ENCODE assay signal across 29 cellular contexts in the genomic region with DNA sequence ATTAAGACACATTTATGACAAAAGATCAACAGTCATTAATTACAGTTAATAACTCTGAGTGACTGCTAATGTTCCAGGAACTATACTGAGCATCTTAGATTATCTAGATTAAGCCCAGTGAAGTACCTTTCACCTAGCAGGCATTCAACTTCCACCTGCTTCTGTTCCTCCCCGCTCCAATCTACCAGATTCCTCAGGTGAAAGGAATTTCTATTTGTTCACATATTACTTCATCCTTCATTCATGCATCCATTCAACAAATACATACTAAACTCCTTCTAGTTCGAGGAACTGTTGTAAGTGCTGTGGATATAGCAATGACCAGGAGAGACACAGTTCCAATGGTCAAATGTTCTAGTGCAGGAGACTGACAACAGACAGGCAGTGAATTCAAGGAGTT.
"Had no signal": no experiment of that assay in that cellular context is flagged by ENCODE, and none has a peak within 500 bp of the region (broad histone marks: within the 10 kb centered on the region; RNA-seq: fewer than 3 reads in every experiment).

No MANE protein-coding gene starts in this region.

- H3K27ac ChIP-seq: hepatocyte, neutrophil, thyroid gland had no signal

- H3K27me3 Mint-ChIP-seq: activated CD4-positive, alpha-beta memory T cell treated with anti-CD3 and anti-CD28 coated beads, Interleukin-2, amount 10 ng/mL, durations not matched to agents 7 days and 5 days; activated CD4-positive, alpha-beta T cell treated with anti-CD3 and anti-CD28 coated beads, Interleukin-2, amount 10 ng/mL, durations not matched to agents 7 days and 5 days; activated T-helper 17 cell treated with anti-CD3 and anti-CD28 coated beads, Interleukin-2, amount 50 U/mL, for 72 hours; naive B cell; stimulated activated memory B cell treated with anti-CD40 and anti-IgM and Interleukin-4, amounts not matched to agents 10 μg/mL and 1 μg/mL and 100 μg/mL, for 72 hours; stimulated activated naive CD8-positive, alpha-beta T cell treated with anti-CD3 and anti-CD28 coated beads, Interleukin-15, amount 100 ng/mL, for 72 hours; T-helper 17 cell had no signal

- FAIRE-seq: colon, endometrium, keratinocyte had no signal

- H3K27ac Mint-ChIP-seq: activated CD4-positive, alpha-beta memory T cell treated with anti-CD3 and anti-CD28 coated beads, Interleukin-2, amount 10 ng/mL, durations not matched to agents 7 days and 5 days; activated CD4-positive, alpha-beta T cell treated with anti-CD3 and anti-CD28 coated beads, Interleukin-2, amount 10 ng/mL, durations not matched to agents 7 days and 5 days; activated T-helper 17 cell treated with anti-CD3 and anti-CD28 coated beads, Interleukin-2, amount 50 U/mL, for 72 hours; mesothelial cell of epicardium; nephron progenitor cell; stimulated activated memory B cell treated with anti-CD40 and anti-IgM and Interleukin-4, amounts not matched to agents 10 μg/mL and 1 μg/mL and 100 μg/mL, for 72 hours; stimulated activated naive CD8-positive, alpha-beta T cell treated with anti-CD3 and anti-CD28 coated beads, Interleukin-15, amount 100 ng/mL, for 72 hours; T-helper 17 cell had no signal

- H3K4me1 ChIP-seq: thyroid gland had no signal

- H3K36me3 ChIP-seq: gastroesophageal sphincter, neutrophil, thyroid gland had no signal

- H3K4me3 Mint-ChIP-seq: activated CD4-positive, alpha-beta memory T cell treated with anti-CD3 and anti-CD28 coated beads, Interleukin-2, amount 10 ng/mL, durations not matched to agents 7 days and 5 days; activated CD4-positive, alpha-beta T cell treated with anti-CD3 and anti-CD28 coated beads, Interleukin-2, amount 10 ng/mL, durations not matched to agents 7 days and 5 days; activated T-cell treated with anti-CD3 and anti-CD28 coated beads, Interleukin-2, amount 50 U/mL, for 4 hours; activated T-helper 17 cell treated with anti-CD3 and anti-CD28 coated beads, Interleukin-2, amount 50 U/mL, for 72 hours; mesothelial cell of epicardium; naive B cell; nephron progenitor cell; stimulated activated memory B cell treated with anti-CD40 and anti-IgM and Interleukin-4, amounts not matched to agents 10 μg/mL and 1 μg/mL and 100 μg/mL, for 72 hours; stimulated activated naive CD8-positive, alpha-beta T cell treated with anti-CD3 and anti-CD28 coated beads, Interleukin-15, amount 100 ng/mL, for 72 hours; T-helper 17 cell had no signal

- H3K4me1 Mint-ChIP-seq: activated T-helper 17 cell treated with anti-CD3 and anti-CD28 coated beads, Interleukin-2, amount 50 U/mL, for 72 hours; stimulated activated memory B cell treated with anti-CD40 and anti-IgM and Interleukin-4, amounts not matched to agents 10 μg/mL and 1 μg/mL and 100 μg/mL, for 72 hours; T-helper 17 cell had no signal

- H3K27me3 ChIP-seq: gastroesophageal sphincter, hepatocyte, neutrophil, thyroid gland had no signal

- DNase-seq: activated CD4-positive, alpha-beta memory T cell treated with anti-CD3 and anti-CD28 coated beads, Interleukin-2, amount 10 ng/mL, durations not matched to agents 7 days and 5 days; activated CD4-positive, alpha-beta T cell treated with anti-CD3 and anti-CD28 coated beads, Interleukin-2, amount 10 ng/mL, durations not matched to agents 7 days and 5 days; activated CD4-positive, CD25-positive, alpha-beta regulatory T cell treated with anti-CD3 and anti-CD28 coated beads, Interleukin-2, amount 50 U/mL, for 72 hours; activated CD8-positive, alpha-beta memory T cell treated with anti-CD3 and anti-CD28 coated beads, Interleukin-2, amount 50 U/mL, for 48 hours; activated gamma-delta T cell treated with Interleukin-2 at 50 U/mL for 16 hours; activated naive CD4-positive, alpha-beta T cell treated with anti-CD3 and anti-CD28 coated beads, Interleukin-2, amount 50 U/mL, for 16 hours; activated T-cell treated with anti-CD3 and anti-CD28 coated beads, Interleukin-2, amount 50 U/mL, for 4 hours; amniotic stem cell; dermis blood vessel endothelial cell; effector CD4-positive, alpha-beta T cell; naive B cell; nephron progenitor cell; stimulated activated CD4-positive, alpha-beta T cell treated with anti-CD3 and anti-CD28 coated beads, Interleukin-1b, Interleukin-23, amount 100 ng/mL, for 48 hours; stimulated activated CD4-positive, alpha-beta T cell treated with anti-CD3 and anti-CD28 coated beads, Interleukin-4, amount 100 ng/mL, for 4 hours; stimulated activated CD8-positive, alpha-beta memory T cell treated with anti-CD3 and anti-CD28 coated beads, Interleukin-4, amount 100 ng/mL, for 48 hours; stimulated activated naive CD8-positive, alpha-beta T cell treated with anti-CD3 and anti-CD28 coated beads, Interleukin-15, amount 100 ng/mL, for 72 hours; substantia nigra; T-helper 17 cell; thyroid gland had no signal

- ATAC-seq: activated T-cell treated with anti-CD3 and anti-CD28 coated beads, Interleukin-2, amount 50 U/mL, for 4 hours; activated T-helper 17 cell treated with anti-CD3 and anti-CD28 coated beads, Interleukin-2, amount 50 U/mL, for 72 hours; gastroesophageal sphincter; stimulated activated memory B cell treated with anti-CD40 and anti-IgM and Interleukin-4, amounts not matched to agents 10 μg/mL and 1 μg/mL and 100 μg/mL, for 72 hours; stimulated activated naive CD8-positive, alpha-beta T cell treated with anti-CD3 and anti-CD28 coated beads, Interleukin-15, amount 100 ng/mL, for 72 hours; T-helper 17 cell had no signal

- H3K79me2 ChIP-seq: hepatocyte had no signal

- H2AFZ ChIP-seq: hepatocyte had no signal

- H3K9me3 Mint-ChIP-seq: activated CD4-positive, alpha-beta memory T cell treated with anti-CD3 and anti-CD28 coated beads, Interleukin-2, amount 10 ng/mL, durations not matched to agents 7 days and 5 days; activated CD4-positive, alpha-beta T cell treated with anti-CD3 and anti-CD28 coated beads, Interleukin-2, amount 10 ng/mL, durations not matched to agents 7 days and 5 days; stimulated activated memory B cell treated with anti-CD40 and anti-IgM and Interleukin-4, amounts not matched to agents 10 μg/mL and 1 μg/mL and 100 μg/mL, for 72 hours had no signal

- H3K9me3 ChIP-seq: gastroesophageal sphincter, neutrophil, thyroid gland had no signal

- H3K4me3 ChIP-seq: gastroesophageal sphincter, hepatocyte, smooth muscle cell, thyroid gland had no signal

- H3K4me2 ChIP-seq: hepatocyte, smooth muscle cell had no signal
